ENCODE assay signal across 8 cellular contexts in the genomic region with DNA sequence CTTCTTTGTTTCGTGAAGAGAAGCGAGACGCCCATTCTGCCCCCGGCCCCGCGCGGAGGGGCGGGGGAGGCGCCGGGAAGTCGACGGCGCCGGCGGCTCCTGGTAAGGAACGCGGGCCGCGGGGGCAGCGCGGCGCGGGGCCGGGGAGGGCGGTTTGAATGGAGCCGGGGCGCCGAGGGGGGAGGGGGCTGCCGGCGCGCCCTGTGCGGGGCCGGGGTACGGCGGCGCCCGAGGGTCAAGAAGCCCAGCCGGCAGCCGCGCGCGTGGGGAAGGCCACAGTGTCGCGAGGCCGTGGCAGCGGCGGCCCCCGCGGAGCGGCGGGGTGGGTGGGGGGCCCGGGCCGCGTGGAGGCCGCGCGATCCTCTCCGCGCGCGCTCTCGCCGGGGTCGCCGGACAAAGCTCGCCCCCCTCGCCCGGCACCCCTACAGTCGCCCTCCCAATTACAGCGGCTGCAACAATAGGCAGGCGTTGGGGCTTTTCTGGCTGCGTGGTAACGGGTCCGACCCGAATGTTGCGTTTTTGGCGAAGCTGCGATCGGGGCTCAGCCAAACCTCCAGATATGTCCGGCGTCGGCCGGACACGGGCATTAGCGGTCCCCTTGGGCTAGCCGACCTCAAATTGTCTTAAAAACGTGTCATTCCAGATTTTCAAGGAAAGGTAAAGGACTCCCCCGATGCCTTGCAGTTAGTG. TPM values are rescaled to one million over a fixed set of nuclear protein-coding genes. Genes with fewer than 3 reads are reported as not detected.
DNase-seq lines count a peak whose midpoint lies in the region; TF ChIP-seq lines count a peak whose summit lies in the region.

No MANE protein-coding gene starts in this region.

- TF ChIP-seq CTCF in HFF-Myc (IDR thresholded peaks at IDR 0.05; ENCODE audit: low read depth, low read length, missing control alignments) (no peak), brain (conservative IDR thresholded peaks at IDR 0.05) (no peak)

- peaks cover 26% of the 10 kb centered on the region for H3K36me3 Mint-ChIP-seq in brain

- no peaks in the 10 kb centered on the region for H3K36me3 ChIP-seq in skeletal muscle satellite cell (ENCODE audit: insufficient read depth, low read length)

- peak overlapping the region; percentile 89 to 98 (median 98) for H3K27ac Mint-ChIP-seq in brain

- DNase-seq in NOMO-1 treated with DMSO at 0.1 percent for 48 hours (lab: John Stamatoyannopoulos, UW; ENCODE audit: unreplicated experiment) (peak; percentile 37), NOMO-1 treated with dmso at 0.1 percent for 144 hours (lab: John Stamatoyannopoulos, UW; ENCODE audit: unreplicated experiment) (no peak), HFF-Myc (ENCODE audit: extremely low read depth, low read depth) (no peak), NCI-H1417 treated with DMSO at 0.1 percent for 48 hours (lab: John Stamatoyannopoulos, UW) (peak; percentile 30), NCI-H446 (lab: John Stamatoyannopoulos, UW) (no peak)

- peaks cover 29% of the 10 kb centered on the region for H3K4me1 ChIP-seq in skeletal muscle satellite cell (ENCODE audit: control insufficient read depth, insufficient read depth, low read length)

- H3K9ac ChIP-seq in skeletal muscle satellite cell (ENCODE audit: low read depth, low read length): peak overlapping the region; percentile 85

- H3K4me3 ChIP-seq in HFF-Myc (replicated peaks; ENCODE audit: low read depth, low read length) (peak overlapping the region; percentile 98), iPS-18c (ENCODE audit: insufficient read depth, low read depth, low read length) (peak overlapping the region; percentile 90), skeletal muscle satellite cell (ENCODE audit: low read length) (peak overlapping the region; percentile 91)

- H3K27me3 Mint-ChIP-seq in brain: peaks cover 12% of the 10 kb centered on the region

- H3K4me1 Mint-ChIP-seq in brain: peaks cover 50% of the 10 kb centered on the region

- H3K9me3 Mint-ChIP-seq in brain: peaks cover 0 to 3% (median 0%) of the 10 kb centered on the region in 5 experiments

- peak overlapping the region; percentile 90 to 98 (median 97) for H3K4me3 Mint-ChIP-seq in brain

- peak overlapping the region; percentile 88 for H3K4me2 ChIP-seq in skeletal muscle satellite cell (ENCODE audit: low read length)

- H3K9me3 ChIP-seq in iPS-18c (ENCODE audit: control insufficient read depth, insufficient read depth, low read length): no peaks in the 10 kb centered on the region
- H3K9me3 ChIP-seq in skeletal muscle satellite cell (replicated peaks; ENCODE audit: low read length): no peaks in the 10 kb centered on the region

- H3K27me3 ChIP-seq in skeletal muscle satellite cell (ENCODE audit: control insufficient read depth, insufficient read depth, low read length): no peaks in the 10 kb centered on the region

RNA-seq across cellular contexts. Expression of gene SMARCA4, which starts 0.4 kb away (rescaled TPM):
- polyA plus RNA-seq in brain (ENCODE audit: insufficient read depth, low read depth, low replicate concordance): 131 TPM
- total RNA-seq in skeletal muscle satellite cell (2012; rRNA removed): 81.4 and 81.5 TPM in 2 replicates

RNA-seq across cellular contexts. Expression of gene TIMM29, which starts 32.6 kb away (rescaled TPM):
- polyA plus RNA-seq in brain (ENCODE audit: insufficient read depth, low read depth, low replicate concordance): 18.0 TPM
- 25.3 and 27.1 TPM in 2 replicates for total RNA-seq in skeletal muscle satellite cell (2012; rRNA removed)

RNA-seq across cellular contexts. Expression of gene YIPF2, which starts 32.8 kb away (rescaled TPM):
- 55.1 TPM for polyA plus RNA-seq in brain (ENCODE audit: insufficient read depth, low read depth, low replicate concordance)
- total RNA-seq in skeletal muscle satellite cell (2012; rRNA removed): 73.3 and 74.7 TPM in 2 replicates

Comparison
In these comparisons a context has a peak if more than half of its experiments do, and no peak if none do; other contexts are left out.
1. DNase-seq: peak in NOMO-1 treated with DMSO at 0.1 percent for 48 hours (single experiment) and NCI-H1417 treated with DMSO at 0.1 percent for 48 hours (single experiment); none in NOMO-1 treated with dmso at 0.1 percent for 144 hours (single experiment), HFF-Myc (single experiment) and NCI-H446 (0 of 2).
2. Peak in every context shown above with its lines, with median percentiles within 50 percentile points of each other: H3K4me3 ChIP-seq.